ENCODE assay signal across 11 cellular contexts in the genomic region with DNA sequence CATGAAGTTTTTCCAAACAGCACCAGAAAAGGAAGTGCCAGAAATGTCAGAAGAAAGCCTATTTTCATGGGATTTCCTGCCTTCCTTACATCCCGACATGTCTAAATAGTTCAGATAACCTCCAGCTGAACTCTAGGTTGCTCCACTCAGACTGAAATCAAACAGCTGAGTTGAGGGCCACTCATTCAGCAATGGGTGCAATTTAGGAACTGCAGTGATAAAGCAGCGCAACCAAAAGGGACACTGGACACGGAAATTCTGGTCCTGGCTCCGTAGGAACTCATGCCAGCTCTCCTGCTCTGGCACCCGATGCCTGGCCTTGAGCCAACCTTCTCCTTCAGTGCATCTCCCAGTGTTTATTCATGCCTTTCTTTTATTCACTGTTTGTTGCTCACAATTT.
DNase-seq lines count a peak whose midpoint lies in the region; ATAC-seq, FAIRE-seq and TF ChIP-seq lines count a peak whose summit lies in the region.
"Had no signal": no experiment of that assay in that cellular context is flagged by ENCODE, and none has a peak within 500 bp of the region (broad histone marks: within the 10 kb centered on the region; RNA-seq: fewer than 3 reads in every experiment).

No MANE protein-coding gene starts in this region.

- FAIRE-seq in A549 (lab: Jason Lieb, UNC), result no peak
- FAIRE-seq: islet of Langerhans had no signal

- TF ChIP-seq CTCF in A549 (IDR thresholded peaks at IDR 0.05) (no peak), body of pancreas (IDR thresholded peaks at IDR 0.05) (no peak), mucosa of descending colon (IDR thresholded peaks at IDR 0.05) (no peak), endodermal cell (conservative IDR thresholded peaks at IDR 0.05) (no peak)

- intact Hi-C loops in body of pancreas (cut with DNase I), result no loop called here
- intact Hi-C loops in mucosa of descending colon (cut with DNase I, micrococcal nuclease), result no loop called here

- no peak for TF ChIP-seq EP300 in A549 (IDR thresholded peaks at IDR 0.05)

- peak in 1 of 2 experiments; percentile 11; a peak in 1 of 5 replicates for TF ChIP-seq RAD21 in A549 (conservative IDR thresholded peaks at IDR 0.05 in 1 of 2, IDR thresholded peaks at IDR 0.05 in 1 of 2)

- H3K9me3 ChIP-seq in A549, result no peaks in the 10 kb centered on the region
- H3K9me3 ChIP-seq in HUES6 (ENCODE audit: control insufficient read depth, insufficient read depth, low read depth, low read length), result no peaks in the 10 kb centered on the region
- H3K9me3 ChIP-seq in body of pancreas, result no peaks in the 10 kb centered on the region
- no peaks in the 10 kb centered on the region for H3K9me3 ChIP-seq in mucosa of descending colon
- no peaks in the 10 kb centered on the region for H3K9me3 ChIP-seq in endodermal cell (ENCODE audit: control insufficient read depth, low read length)

- no peaks in the 10 kb centered on the region for H3K36me3 Mint-ChIP-seq in endodermal cell (ENCODE audit: low read depth)

- H3K9ac ChIP-seq in HUES6 (ENCODE audit: low read length) (no peak overlapping the region), endodermal cell (ENCODE audit: extremely low read depth, low read length, poor library complexity, severe bottlenecking) (no peak overlapping the region)

- no peaks in the 10 kb centered on the region for H3K9me3 Mint-ChIP-seq in endodermal cell

- TF ChIP-seq POLR2A in A549 (IDR thresholded peaks at IDR 0.05; ENCODE audit: low read length) (no peak), body of pancreas (IDR thresholded peaks at IDR 0.05) (no peak)

- H3K4me1 Mint-ChIP-seq in endodermal cell, result peaks cover 11% of the 10 kb centered on the region

- DNase-seq in A549 (ENCODE audit: low read depth in 1 of 2, low spot score in 1 of 2) (peak in 1 of 2 experiments; percentile 58), body of pancreas (peak; percentile 29 to 69 (median 48)), mucosa of descending colon (peak in 2 of 3 donors; percentile 15 to 34), endodermal cell (no peak)
- DNase-seq in activated naive CD4-positive, alpha-beta T cell treated with Interleukin-2 at 50 U/mL for 16 hours, result no peak
- DNase-seq: DMS79, NCI-H2171 treated with DMSO at 0.1 percent for 48 hours had no signal

- H3K36me3 ChIP-seq in HUES6 (ENCODE audit: control insufficient read depth, insufficient read depth, low read length) (no peaks in the 10 kb centered on the region), body of pancreas (replicated peaks in 1 of 2; ENCODE audit: insufficient read depth in 1 of 2, low read depth in 2 of 2) (no peaks in the 10 kb centered on the region), mucosa of descending colon (ENCODE audit: low read depth) (no peaks in the 10 kb centered on the region), endodermal cell (ENCODE audit: control insufficient read depth, insufficient read depth, low read length) (no peaks in the 10 kb centered on the region)

- H3K4me2 ChIP-seq in A549, result peak overlapping the region; percentile 94

- WGBS in A549 (ENCODE audit: missing lambda C conversion rate), result 2% methylated on average over 5 of the region's 5 CpGs
- WGBS in body of pancreas, 2 donors, result 8 to 12% methylated on average over 5 of the region's 5 CpGs
- WGBS in endodermal cell (ENCODE audit: insufficient coverage in 1 of 2, insufficient read length in 1 of 2), 2 experiments, result 92 to 96% methylated on average over 5 of the region's 5 CpGs

- POLR2A ChIA-PET in A549 (lab: Yijun Ruan, JAX), result interaction anchor here (1.0 to 4.0 kb wide), 2 partner anchors 20 to 25 kb away, joined by 3 to 36 read pairs; no protein-coding TSS in a partner anchor

- H3K4me3 ChIP-seq in A549, result peak overlapping the region; percentile 79
- H3K4me3 ChIP-seq in HUES6 (ENCODE audit: low read depth, low read length), result peak overlapping the region; percentile 65; the same call in 1 of the 2 replicates
- no peak overlapping the region for H3K4me3 ChIP-seq in body of pancreas
- no peak overlapping the region for H3K4me3 ChIP-seq in mucosa of descending colon
- H3K4me3 ChIP-seq in endodermal cell (ENCODE audit: low read length), result no peak overlapping the region

- ATAC-seq in A549 (no peak; a peak in 1 of 6 replicates), body of pancreas (no peak), mucosa of descending colon (no peak), GM18909 (IDR thresholded peaks at IDR 0.05; ENCODE audit: poor library complexity, unreplicated experiment) (no peak), HG02642 (IDR thresholded peaks at IDR 0.05; ENCODE audit: poor library complexity, unreplicated experiment) (no peak)

- peaks cover 48% of the 10 kb centered on the region for H3K4me1 ChIP-seq in A549
- H3K4me1 ChIP-seq in HUES6 (ENCODE audit: control insufficient read depth, insufficient read depth, low read length), result peaks cover 10% of the 10 kb centered on the region; the same call in 1 of the 2 replicates
- H3K4me1 ChIP-seq in body of pancreas, result peaks cover 4% of the 10 kb centered on the region
- H3K4me1 ChIP-seq in mucosa of descending colon (ENCODE audit: low read depth), result no peaks in the 10 kb centered on the region
- H3K4me1 ChIP-seq in endodermal cell (ENCODE audit: control insufficient read depth, insufficient read depth, low read length), result peaks cover 3% of the 10 kb centered on the region

- CTCF ChIA-PET in A549 (lab: Yijun Ruan, JAX), result no interaction called here

- H3K27ac Mint-ChIP-seq in endodermal cell, result no peak overlapping the region

- H3K4me3 Mint-ChIP-seq in endodermal cell, result no peak overlapping the region

- H3K27me3 ChIP-seq in HUES6 (ENCODE audit: control insufficient read depth, insufficient read depth, low read length) (peaks cover 23% of the 10 kb centered on the region), body of pancreas (no peaks in the 10 kb centered on the region), endodermal cell (ENCODE audit: control insufficient read depth, insufficient read depth, low read length, poor library complexity, severe bottlenecking) (peaks cover 36% of the 10 kb centered on the region)

- peak overlapping the region; percentile 91 to 95 for H3K27ac ChIP-seq in A549
- no peak overlapping the region for H3K27ac ChIP-seq in HUES6 (ENCODE audit: low read depth, low read length)
- H3K27ac ChIP-seq in body of pancreas, result no peak overlapping the region
- H3K27ac ChIP-seq in endodermal cell (ENCODE audit: low read depth, low read length), result no peak overlapping the region

- peaks cover 37% of the 10 kb centered on the region for H3K27me3 Mint-ChIP-seq in endodermal cell (ENCODE audit: insufficient read depth)

TF ChIP-seq in A549, 52 proteins besides CTCF, POLR2A, EP300 and RAD21 (continues in another document):
- TF ChIP-seq HOXB5 (CRISPR knock-in tag; IDR thresholded peaks at IDR 0.05) (no peak), RARB (CRISPR knock-in tag; IDR thresholded peaks at IDR 0.05) (0 out of 2 replicates have a peak, but pooled peaks have one; percentile 45), MAFK (IDR thresholded peaks at IDR 0.05; ENCODE audit: partially characterized antibody) (no peak), MYC (IDR thresholded peaks at IDR 0.05; ENCODE audit: borderline replicate concordance, low read length) (no peak), ZNF302 (CRISPR knock-in tag; IDR thresholded peaks at IDR 0.05) (no peak), FOXS1 (CRISPR knock-in tag; IDR thresholded peaks at IDR 0.05) (no peak), TP53 (CRISPR knock-in tag; IDR thresholded peaks at IDR 0.05) (no peak), TFCP2L1 (CRISPR knock-in tag; IDR thresholded peaks at IDR 0.05) (no peak), RFX5 (IDR thresholded peaks at IDR 0.05) (no peak), CHD2 (IDR thresholded peaks at IDR 0.05; ENCODE audit: low read length, partially characterized antibody) (no peak), HEYL (CRISPR knock-in tag; IDR thresholded peaks at IDR 0.05) (no peak), NR3C1 (IDR thresholded peaks at IDR 0.05) (no peak), GATA3 (IDR thresholded peaks at IDR 0.05; ENCODE audit: borderline replicate concordance) (no peak)
- TF ChIP-seq, protein P1, sequence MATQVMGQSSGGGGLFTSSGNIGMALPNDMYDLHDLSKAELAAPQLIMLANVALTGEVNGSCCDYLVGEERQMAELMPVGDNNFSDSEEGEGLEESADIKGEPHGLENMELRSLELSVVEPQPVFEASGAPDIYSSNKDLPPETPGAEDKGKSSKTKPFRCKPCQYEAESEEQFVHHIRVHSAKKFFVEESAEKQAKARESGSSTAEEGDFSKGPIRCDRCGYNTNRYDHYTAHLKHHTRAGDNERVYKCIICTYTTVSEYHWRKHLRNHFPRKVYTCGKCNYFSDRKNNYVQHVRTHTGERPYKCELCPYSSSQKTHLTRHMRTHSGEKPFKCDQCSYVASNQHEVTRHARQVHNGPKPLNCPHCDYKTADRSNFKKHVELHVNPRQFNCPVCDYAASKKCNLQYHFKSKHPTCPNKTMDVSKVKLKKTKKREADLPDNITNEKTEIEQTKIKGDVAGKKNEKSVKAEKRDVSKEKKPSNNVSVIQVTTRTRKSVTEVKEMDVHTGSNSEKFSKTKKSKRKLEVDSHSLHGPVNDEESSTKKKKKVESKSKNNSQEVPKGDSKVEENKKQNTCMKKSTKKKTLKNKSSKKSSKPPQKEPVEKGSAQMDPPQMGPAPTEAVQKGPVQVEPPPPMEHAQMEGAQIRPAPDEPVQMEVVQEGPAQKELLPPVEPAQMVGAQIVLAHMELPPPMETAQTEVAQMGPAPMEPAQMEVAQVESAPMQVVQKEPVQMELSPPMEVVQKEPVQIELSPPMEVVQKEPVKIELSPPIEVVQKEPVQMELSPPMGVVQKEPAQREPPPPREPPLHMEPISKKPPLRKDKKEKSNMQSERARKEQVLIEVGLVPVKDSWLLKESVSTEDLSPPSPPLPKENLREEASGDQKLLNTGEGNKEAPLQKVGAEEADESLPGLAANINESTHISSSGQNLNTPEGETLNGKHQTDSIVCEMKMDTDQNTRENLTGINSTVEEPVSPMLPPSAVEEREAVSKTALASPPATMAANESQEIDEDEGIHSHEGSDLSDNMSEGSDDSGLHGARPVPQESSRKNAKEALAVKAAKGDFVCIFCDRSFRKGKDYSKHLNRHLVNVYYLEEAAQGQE (IDR thresholded peaks at IDR 0.05), result no peak
- TF ChIP-seq, protein P2, sequence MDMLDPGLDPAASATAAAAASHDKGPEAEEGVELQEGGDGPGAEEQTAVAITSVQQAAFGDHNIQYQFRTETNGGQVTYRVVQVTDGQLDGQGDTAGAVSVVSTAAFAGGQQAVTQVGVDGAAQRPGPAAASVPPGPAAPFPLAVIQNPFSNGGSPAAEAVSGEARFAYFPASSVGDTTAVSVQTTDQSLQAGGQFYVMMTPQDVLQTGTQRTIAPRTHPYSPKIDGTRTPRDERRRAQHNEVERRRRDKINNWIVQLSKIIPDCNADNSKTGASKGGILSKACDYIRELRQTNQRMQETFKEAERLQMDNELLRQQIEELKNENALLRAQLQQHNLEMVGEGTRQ (IDR thresholded peaks at IDR 0.05), result no peak

Comparison
In these comparisons a context has a peak if more than half of its experiments do, and no peak if none do; other contexts are left out.
1. DNase-seq: peak in body of pancreas (4 of 4) and mucosa of descending colon (2 of 3); none in endodermal cell (single experiment) and activated naive CD4-positive, alpha-beta T cell treated with Interleukin-2 at 50 U/mL for 16 hours (single experiment).
2. H3K27ac ChIP-seq: peak in A549 (2 of 2); none in HUES6 (single experiment), body of pancreas (0 of 4) and endodermal cell (single experiment).
3. H3K4me3 ChIP-seq: peak in A549 (single experiment) and HUES6 (single experiment); none in body of pancreas (0 of 2), mucosa of descending colon (single experiment) and endodermal cell (single experiment).